Comparison of ENCODE assay signal across 26 cellular contexts in the genomic region with DNA sequence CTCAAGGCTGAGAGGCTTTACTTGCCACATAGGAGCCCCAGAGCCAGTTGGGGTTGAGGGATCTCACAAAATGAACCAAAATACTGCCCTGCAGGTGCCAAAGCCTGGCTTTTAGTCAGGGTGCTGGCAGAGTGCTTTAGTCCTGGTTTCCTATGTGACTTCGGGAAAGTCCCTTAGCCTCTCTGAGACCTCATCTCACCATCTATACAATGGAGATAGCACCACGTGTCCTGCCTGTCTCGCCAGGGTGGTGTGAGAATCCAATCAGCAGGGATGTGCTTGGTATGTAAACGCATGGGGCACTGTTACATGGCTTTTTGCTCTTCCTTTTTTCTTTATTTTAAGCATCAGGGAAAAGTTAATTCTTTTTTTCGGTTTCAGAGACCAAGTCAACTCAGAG.
A peak's percentile ranks its signal among the peaks of the same experiment; 100 is the strongest.
DNase-seq lines count a peak whose midpoint lies in the region; ATAC-seq and TF ChIP-seq lines count a peak whose summit lies in the region.
"Had no signal": no experiment of that assay in that cellular context is flagged by ENCODE, and none has a peak within 500 bp of the region (broad histone marks: within the 10 kb centered on the region; RNA-seq: fewer than 3 reads in every experiment).

No MANE protein-coding gene starts in this region.

- H2AFZ ChIP-seq in smooth muscle cell (ENCODE audit: low read depth) = no peak overlapping the region

- H3K27ac ChIP-seq in smooth muscle cell (ENCODE audit: low read depth) = peak overlapping the region; percentile 64
- H3K27ac ChIP-seq in stomach = no peak overlapping the region
- H3K27ac ChIP-seq: 22Rv1, adrenal gland, pancreas, right atrium auricular region, transverse colon had no signal

- no peak overlapping the region for H3K9ac ChIP-seq in smooth muscle cell (ENCODE audit: low read depth)
- H3K9ac ChIP-seq: SK-N-SH had no signal

- H3K9me3 ChIP-seq in smooth muscle cell (replicated peaks; ENCODE audit: low read depth) = no peaks in the 10 kb centered on the region
- no peaks in the 10 kb centered on the region for H3K9me3 ChIP-seq in stomach
- H3K9me3 ChIP-seq: adrenal gland, pancreas, right atrium auricular region, SK-N-SH, transverse colon had no signal

- no peak overlapping the region for H3K27ac Mint-ChIP-seq in activated CD4-positive, alpha-beta T cell treated with anti-CD3 and anti-CD28 coated beads for 36 hours
- H3K27ac Mint-ChIP-seq in activated T-helper 17 cell treated with anti-CD3 and anti-CD28 coated beads, Interleukin-2, amount 50 U/mL, for 72 hours = no peak overlapping the region
- H3K27ac Mint-ChIP-seq: activated CD8-positive, alpha-beta T cell treated with anti-CD3 and anti-CD28 coated beads for 36 hours; CD8-positive, alpha-beta T cell; naive B cell had no signal

- H3K27me3 Mint-ChIP-seq in activated CD4-positive, alpha-beta T cell treated with anti-CD3 and anti-CD28 coated beads for 36 hours = no peaks in the 10 kb centered on the region
- H3K27me3 Mint-ChIP-seq in activated T-helper 17 cell treated with anti-CD3 and anti-CD28 coated beads, Interleukin-2, amount 50 U/mL, for 72 hours = no peaks in the 10 kb centered on the region
- H3K27me3 Mint-ChIP-seq: activated CD8-positive, alpha-beta T cell treated with anti-CD3 and anti-CD28 coated beads for 36 hours had no signal

- TF ChIP-seq CTCF in smooth muscle cell (IDR thresholded peaks at IDR 0.05; ENCODE audit: borderline replicate concordance, insufficient read depth, poor library complexity, severe bottlenecking) = no peak
- TF ChIP-seq CTCF in stomach (IDR thresholded peaks at IDR 0.05) = no peak

- TF ChIP-seq POLR2A in stomach (IDR thresholded peaks at IDR 0.05) = no peak

- H3K36me3 ChIP-seq in smooth muscle cell (ENCODE audit: low read depth) (no peaks in the 10 kb centered on the region), stomach (peaks cover 0 to 15% (median 4%) of the 10 kb centered on the region in 4 donors)
- H3K36me3 ChIP-seq: adrenal gland, pancreas, right atrium auricular region, transverse colon had no signal

- POLR2A ChIA-PET in activated CD4-positive, alpha-beta T cell treated with anti-CD3 and anti-CD28 coated beads for 36 hours (lab: Charles Lee) = no interaction called here

- no peak overlapping the region for H3K4me2 ChIP-seq in smooth muscle cell
- H3K4me2 ChIP-seq: SK-N-SH had no signal

- DNase-seq in activated CD4-positive, alpha-beta T cell treated with anti-CD3 and anti-CD28 coated beads for 36 hours = no peak
- no peak for DNase-seq in activated CD4-positive, alpha-beta T cell treated with anti-CD3 and anti-CD28 coated beads for 1 hour
- DNase-seq in smooth muscle cell (lab: John Stamatoyannopoulos, UW; ENCODE audit: unreplicated experiment) (no peak), stomach (no peak), NCI-H446 treated with DMSO at 0.1 percent for 48 hours (lab: John Stamatoyannopoulos, UW) (no peak), islet precursor cell (no peak)
- DNase-seq: activated CD8-positive, alpha-beta T cell treated with anti-CD3 and anti-CD28 coated beads for 36 hours; activated T-cell treated with anti-CD3 and anti-CD28 coated beads for 4 hours; adrenal gland; AML-193; CD8-positive, alpha-beta T cell; cortex of kidney; GDM1; left cardiac atrium; mesendoderm; naive B cell; NCI-H510A; SK-N-SH; stimulated activated CD4-positive, alpha-beta T cell treated with anti-CD3 and anti-CD28 coated beads, Interleukin-4, amount 100 ng/mL, for 24 hours; stimulated activated naive CD4-positive, alpha-beta T cell treated with Interleukin-2 at 50 U/mL for 16 hours; transverse colon had no signal

- peaks cover 47% of the 10 kb centered on the region for H4K20me1 ChIP-seq in smooth muscle cell (ENCODE audit: low read depth)

- peaks cover 2% of the 10 kb centered on the region for H3K4me1 Mint-ChIP-seq in activated CD4-positive, alpha-beta T cell treated with anti-CD3 and anti-CD28 coated beads for 36 hours
- peaks cover 4% of the 10 kb centered on the region for H3K4me1 Mint-ChIP-seq in activated T-helper 17 cell treated with anti-CD3 and anti-CD28 coated beads, Interleukin-2, amount 50 U/mL, for 72 hours

- H3K4me1 ChIP-seq in smooth muscle cell (ENCODE audit: low read depth) (peaks cover 26% of the 10 kb centered on the region), stomach (peaks cover 9 to 37% (median 23%) of the 10 kb centered on the region in 4 donors)

- peaks cover 54% of the 10 kb centered on the region for H3K79me2 ChIP-seq in smooth muscle cell (ENCODE audit: low read depth)

- H3K4me3 Mint-ChIP-seq in activated CD4-positive, alpha-beta T cell treated with anti-CD3 and anti-CD28 coated beads for 36 hours = no peak overlapping the region
- no peak overlapping the region for H3K4me3 Mint-ChIP-seq in activated T-helper 17 cell treated with anti-CD3 and anti-CD28 coated beads, Interleukin-2, amount 50 U/mL, for 72 hours
- H3K4me3 Mint-ChIP-seq: activated CD8-positive, alpha-beta T cell treated with anti-CD3 and anti-CD28 coated beads for 36 hours; CD8-positive, alpha-beta T cell; naive B cell had no signal

- TF ChIP-seq EP300 in stomach (IDR thresholded peaks at IDR 0.05) = no peak

- H3K4me3 ChIP-seq in smooth muscle cell (no peak overlapping the region), stomach (no peak overlapping the region)
- H3K4me3 ChIP-seq: adrenal gland, pancreas, right atrium auricular region, transverse colon had no signal

- 90% methylated on average over 5 of the region's 5 CpGs for whole genome bisulfite sequencing in smooth muscle cell (ENCODE audit: low lambda C conversion rate)
- WGBS in stomach, 5 donors = 80 to 92% (median 90%) methylated on average over 5 of the region's 5 CpGs

- peaks cover 23% of the 10 kb centered on the region for H3F3A ChIP-seq in smooth muscle cell (ENCODE audit: low read depth)

- CTCF ChIA-PET in activated CD4-positive, alpha-beta T cell treated with anti-CD3 and anti-CD28 coated beads for 36 hours (lab: Charles Lee) = no interaction called here

- H3K27me3 ChIP-seq in smooth muscle cell (ENCODE audit: low read depth) (no peaks in the 10 kb centered on the region), stomach (no peaks in the 10 kb centered on the region)
- H3K27me3 ChIP-seq: adrenal gland, pancreas, right atrium auricular region, transverse colon had no signal

- H3K9me3 Mint-ChIP-seq in activated CD4-positive, alpha-beta T cell treated with anti-CD3 and anti-CD28 coated beads for 36 hours (ENCODE audit: low read depth) = no peaks in the 10 kb centered on the region
- no peaks in the 10 kb centered on the region for H3K9me3 Mint-ChIP-seq in activated T-helper 17 cell treated with anti-CD3 and anti-CD28 coated beads, Interleukin-2, amount 50 U/mL, for 72 hours
- H3K9me3 Mint-ChIP-seq: activated CD8-positive, alpha-beta T cell treated with anti-CD3 and anti-CD28 coated beads for 36 hours; CD8-positive, alpha-beta T cell; naive B cell had no signal

- intact Hi-C loops in activated CD4-positive, alpha-beta T cell treated with anti-CD3 and anti-CD28 coated beads for 36 hours (cut with DNase I, micrococcal nuclease) = loop anchor here (1.0 to 10.0 kb wide), 2 partner anchors 12 to 56 kb away; no protein-coding TSS in a partner anchor
- intact Hi-C loops in stomach (cut with DNase I; ENCODE audit: low total_unique reads) = no loop called here

- ATAC-seq in activated CD4-positive, alpha-beta T cell treated with anti-CD3 and anti-CD28 coated beads for 36 hours = peak; percentile 52
- ATAC-seq in HG02610 (IDR thresholded peaks at IDR 0.05; ENCODE audit: unreplicated experiment) = peak; percentile 49
- peak; percentile 34 for ATAC-seq in activated T-helper 17 cell treated with anti-CD3 and anti-CD28 coated beads, Interleukin-2, amount 50 U/mL, for 72 hours (replicated peaks)
- ATAC-seq: activated CD8-positive, alpha-beta T cell treated with anti-CD3 and anti-CD28 coated beads for 36 hours; CD8-positive, alpha-beta T cell; left cardiac atrium; pancreas had no signal

- H3K36me3 Mint-ChIP-seq in activated CD4-positive, alpha-beta T cell treated with anti-CD3 and anti-CD28 coated beads for 36 hours (ENCODE audit: low read depth) = no peaks in the 10 kb centered on the region
- no peaks in the 10 kb centered on the region for H3K36me3 Mint-ChIP-seq in activated T-helper 17 cell treated with anti-CD3 and anti-CD28 coated beads, Interleukin-2, amount 50 U/mL, for 72 hours (ENCODE audit: low read depth)
- H3K36me3 Mint-ChIP-seq: CD8-positive, alpha-beta T cell; naive B cell had no signal
